ENCODE assay signal across 1 cellular context in genomic region chr1:54764132-54764921, GRCh38.
TF ChIP-seq lines count a peak whose summit lies in the region.

TSS of gene PARS2 (minus strand) at chr1:54764523. CDS start at chr1:54759161, 5,362 bp downstream.

TF ChIP-seq in HepG2, 621 proteins besides CTCF, POLR2A, EP300 and RAD21 (continued from another document and continues in another):
- TF ChIP-seq RNF219 (CRISPR knock-in tag; IDR thresholded peaks at IDR 0.05) (peak; percentile 77; the same call in 1 of the 2 replicates), FOSL2 (CRISPR knock-in tag; IDR thresholded peaks at IDR 0.05) (peak; percentile 22; the same call in 1 of the 2 replicates), ATF7-NPFF (CRISPR knock-in tag; IDR thresholded peaks at IDR 0.05; ENCODE audit: low read depth) (0 out of 2 replicates have a peak, but pooled peaks have one; percentile 43), ZNF260 (CRISPR knock-in tag; IDR thresholded peaks at IDR 0.05; ENCODE audit: borderline replicate concordance, low read depth) (no peak), ZFAT (CRISPR knock-in tag; conservative IDR thresholded peaks at IDR 0.05) (no peak), TEAD3 (CRISPR knock-in tag; optimal IDR thresholded peaks at IDR 0.05; ENCODE audit: borderline replicate concordance) (no peak), ZNF580 (CRISPR knock-in tag; IDR thresholded peaks at IDR 0.05; ENCODE audit: borderline replicate concordance, low read depth) (0 out of 2 replicates have a peak, but pooled peaks have one; percentile 57), ZNF512 (CRISPR knock-in tag; IDR thresholded peaks at IDR 0.05) (no peak), MLX (CRISPR knock-in tag; IDR thresholded peaks at IDR 0.05) (no peak), DMAP1 (CRISPR knock-in tag; IDR thresholded peaks at IDR 0.05) (peak; percentile 60; the same call in 1 of the 2 replicates), SALL1 (CRISPR knock-in tag; IDR thresholded peaks at IDR 0.05) (peak; percentile 59), NONO (IDR thresholded peaks at IDR 0.05) (no peak), NONO (CRISPR knock-in tag; conservative IDR thresholded peaks at IDR 0.05) (no peak), CREB1 (IDR thresholded peaks at IDR 0.05) (peak; percentile 81), CREB1 (CRISPR knock-in tag; IDR thresholded peaks at IDR 0.05) (peak; percentile 92), NFE2 (CRISPR knock-in tag; IDR thresholded peaks at IDR 0.05) (no peak), FOXK2 (IDR thresholded peaks at IDR 0.05) (no peak), ZNF382 (CRISPR knock-in tag; IDR thresholded peaks at IDR 0.05; ENCODE audit: borderline replicate concordance) (no peak), FLYWCH1 (CRISPR knock-in tag; IDR thresholded peaks at IDR 0.05) (no peak), PBX2 (CRISPR knock-in tag; IDR thresholded peaks at IDR 0.05) (no peak), ATF3 (CRISPR knock-in tag; IDR thresholded peaks at IDR 0.05) (peak; percentile 13; the same call in 1 of the 2 replicates), NFATC3 (CRISPR knock-in tag; IDR thresholded peaks at IDR 0.05) (no peak), U2AF1 (optimal IDR thresholded peaks at IDR 0.05; ENCODE audit: low read depth, low read length) (no peak), ZNF264 (CRISPR knock-in tag; IDR thresholded peaks at IDR 0.05) (no peak), ELK4 (CRISPR knock-in tag; IDR thresholded peaks at IDR 0.05; ENCODE audit: borderline replicate concordance) (no peak), ZNF563 (CRISPR knock-in tag; IDR thresholded peaks at IDR 0.05) (peak; percentile 53; the same call in 1 of the 2 replicates), ZSCAN9 (CRISPR knock-in tag; IDR thresholded peaks at IDR 0.05; ENCODE audit: borderline replicate concordance) (no peak), JUND (CRISPR knock-in tag; IDR thresholded peaks at IDR 0.05) (0 out of 2 replicates have a peak, but pooled peaks have one; percentile 5), BRF2 (CRISPR knock-in tag; IDR thresholded peaks at IDR 0.05) (peak; percentile 66; the same call in 1 of the 2 replicates), CHCHD3 (CRISPR knock-in tag; IDR thresholded peaks at IDR 0.05) (0 out of 2 replicates have a peak, but pooled peaks have one; percentile 37), MIER3 (CRISPR knock-in tag; IDR thresholded peaks at IDR 0.05; ENCODE audit: borderline replicate concordance) (0 out of 2 replicates have a peak, but pooled peaks have one; percentile 28), ATF5 (CRISPR knock-in tag; IDR thresholded peaks at IDR 0.05; ENCODE audit: low read depth) (no peak), DDIT3 (CRISPR knock-in tag; IDR thresholded peaks at IDR 0.05) (no peak), NCOR1 (IDR thresholded peaks at IDR 0.05; ENCODE audit: borderline replicate concordance, low read length) (no peak), ZNF407 (CRISPR knock-in tag; IDR thresholded peaks at IDR 0.05; ENCODE audit: not compliant biosample characterization) (no peak), ERF (CRISPR knock-in tag; IDR thresholded peaks at IDR 0.05) (no peak), NR1H2 (CRISPR knock-in tag; IDR thresholded peaks at IDR 0.05; ENCODE audit: borderline replicate concordance, low read depth) (no peak), CBX5 (CRISPR knock-in tag; IDR thresholded peaks at IDR 0.05; ENCODE audit: borderline replicate concordance) (no peak), ZNF225 (CRISPR knock-in tag; IDR thresholded peaks at IDR 0.05) (0 out of 2 replicates have a peak, but pooled peaks have one; percentile 40), ZFP36L2 (CRISPR knock-in tag; IDR thresholded peaks at IDR 0.05) (no peak), CC2D1A (CRISPR knock-in tag; IDR thresholded peaks at IDR 0.05) (no peak), KDM2A (CRISPR knock-in tag; IDR thresholded peaks at IDR 0.05; ENCODE audit: borderline replicate concordance, low read depth) (no peak), ONECUT2 (CRISPR knock-in tag; IDR thresholded peaks at IDR 0.05) (no peak), FOXA3 (CRISPR knock-in tag; IDR thresholded peaks at IDR 0.05) (peak; percentile 53), MEF2D (CRISPR knock-in tag; IDR thresholded peaks at IDR 0.05) (no peak), ZMYM4 (CRISPR knock-in tag; IDR thresholded peaks at IDR 0.05) (peak; percentile 45; the same call in 1 of the 2 replicates), ZNF546 (CRISPR knock-in tag; conservative IDR thresholded peaks at IDR 0.05) (no peak), FOSL1 (CRISPR knock-in tag; IDR thresholded peaks at IDR 0.05; ENCODE audit: borderline replicate concordance) (no peak)
